Comparison of ENCODE assay signal across 22 cellular contexts in the genomic region with DNA sequence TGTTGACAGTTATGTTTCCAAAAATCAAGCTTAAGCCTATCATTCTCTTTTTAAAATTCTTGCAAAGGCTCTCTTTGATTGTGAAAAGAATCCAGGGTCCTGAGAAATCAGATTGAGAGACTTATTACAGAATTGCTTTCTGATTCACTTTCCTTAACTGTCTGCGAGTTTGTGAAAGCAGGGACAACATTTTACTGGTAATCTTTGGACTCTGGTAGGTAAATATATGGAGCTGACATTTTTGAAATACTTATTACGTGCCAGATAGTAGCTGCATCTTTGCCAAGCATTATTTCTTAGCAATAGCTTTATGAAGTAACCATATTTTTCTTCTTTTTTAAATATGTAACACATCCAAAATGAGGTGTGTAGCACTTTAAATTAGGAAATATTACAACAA.
DNase-seq lines count a peak whose midpoint lies in the region; ATAC-seq, FAIRE-seq and TF ChIP-seq lines count a peak whose summit lies in the region.
"Had no signal": no experiment of that assay in that cellular context is flagged by ENCODE, and none has a peak within 500 bp of the region (broad histone marks: within the 10 kb centered on the region; RNA-seq: fewer than 3 reads in every experiment).

No MANE protein-coding gene starts in this region.

- H3K36me3 Mint-ChIP-seq in natural killer cell treated with Interleukin-12 subunit alpha and Interleukin-12 subunit beta and Interleukin-15 and Interleukin-18, amount 100 ng/mL, for 72 hours = no peaks in the 10 kb centered on the region
- H3K36me3 Mint-ChIP-seq: CD8-positive, alpha-beta T cell had no signal

- no peak for FAIRE-seq in HepG2 (lab: Jason Lieb, UNC)
- FAIRE-seq: A549, GM12891, GM19239 had no signal

- H3K4me1 Mint-ChIP-seq in natural killer cell treated with Interleukin-12 subunit alpha and Interleukin-12 subunit beta and Interleukin-15 and Interleukin-18, amount 100 ng/mL, for 72 hours (ENCODE audit: low read depth in 2 of 2) = peaks cover 0 to 2% of the 10 kb centered on the region in 2 donors

- no peak overlapping the region for H3K27ac Mint-ChIP-seq in natural killer cell treated with Interleukin-12 subunit alpha and Interleukin-12 subunit beta and Interleukin-15 and Interleukin-18, amount 100 ng/mL, for 72 hours
- H3K27ac Mint-ChIP-seq: B cell; CD4-positive, alpha-beta T cell; CD8-positive, alpha-beta T cell had no signal

- TF ChIP-seq CTCF in liver (IDR thresholded peaks at IDR 0.05; ENCODE audit: low read depth, low read length, missing input control) (no peak), HepG2 (CRISPR knock-in tag; IDR thresholded peaks at IDR 0.05) (no peak), brain microvascular endothelial cell (IDR thresholded peaks at IDR 0.05; ENCODE audit: low read depth, low read length, missing control alignments) (no peak)

- no TSS peak for BruUV-seq in HepG2 (replicated peaks; lab: Mats Ljungman, UMichigan)

- H4K20me1 ChIP-seq in HepG2 (ENCODE audit: insufficient read depth, low read length) = no peaks in the 10 kb centered on the region
- H4K20me1 ChIP-seq: BLaER1 treated with 17β-estradiol and CSF1 and Interleukin-3, amounts not matched to agents 10 nM and 100 nM had no signal

- in situ Hi-C loops in HepG2 (cut with HindIII; ENCODE audit: extremely low pct_ligation_motif_present, low pct_unique_long_range_greater_than_20kb) (no loop called here), brain microvascular endothelial cell (cut with HindIII; ENCODE audit: low pct_ligation_motif_present, low sequenced_read_pairs) (no loop called here)

- H2AFZ ChIP-seq in HepG2 (ENCODE audit: low read length) = no peak overlapping the region

- TF ChIP-seq POLR2A in HepG2 (IDR thresholded peaks at IDR 0.05; ENCODE audit: insufficient read depth in 1 of 2, low read depth in 2 of 2, low read length in 2 of 2) = no peak

- H3K4me3 Mint-ChIP-seq in natural killer cell treated with Interleukin-12 subunit alpha and Interleukin-12 subunit beta and Interleukin-15 and Interleukin-18, amount 100 ng/mL, for 72 hours = no peak overlapping the region
- H3K4me3 Mint-ChIP-seq: B cell; CD4-positive, alpha-beta T cell; CD8-positive, alpha-beta T cell had no signal

- H3K4me3 ChIP-seq in liver (ENCODE audit: low read depth in 1 of 3, low read length in 3 of 3) (no peak overlapping the region), HepG2 (replicated peaks in 1 of 3; ENCODE audit: insufficient read depth in 1 of 3, low read depth in 2 of 3, low read length in 3 of 3) (no peak overlapping the region), brain microvascular endothelial cell (ENCODE audit: low read depth, low read length) (no peak overlapping the region)
- H3K4me3 ChIP-seq: A549; BLaER1 treated with 17β-estradiol and CSF1 and Interleukin-3, amounts not matched to agents 10 nM and 100 nM had no signal

- TF ChIP-seq RAD21 in liver (IDR thresholded peaks at IDR 0.05) = no peak
- no peak for TF ChIP-seq RAD21 in HepG2 (CRISPR knock-in tag; IDR thresholded peaks at IDR 0.05)

- H3K27me3 Mint-ChIP-seq in natural killer cell treated with Interleukin-12 subunit alpha and Interleukin-12 subunit beta and Interleukin-15 and Interleukin-18, amount 100 ng/mL, for 72 hours = no peaks in the 10 kb centered on the region
- H3K27me3 Mint-ChIP-seq: B cell; CD4-positive, alpha-beta T cell had no signal

- no peak overlapping the region for H3K4me2 ChIP-seq in HepG2 (ENCODE audit: low read depth, low read length)
- H3K4me2 ChIP-seq: A549; BLaER1 treated with 17β-estradiol and CSF1 and Interleukin-3, amounts not matched to agents 10 nM and 100 nM had no signal

- no peak for ATAC-seq in HepG2
- ATAC-seq in left lobe of liver = peak; percentile 68
- ATAC-seq in natural killer cell treated with Interleukin-12 subunit alpha and Interleukin-12 subunit beta and Interleukin-15 and Interleukin-18, amount 100 ng/mL, for 72 hours = no peak
- ATAC-seq: A549; CD8-positive, alpha-beta T cell had no signal

- H3K9me3 ChIP-seq in liver (ENCODE audit: control insufficient read depth in 4 of 4, low read length in 3 of 4) = no peaks in the 10 kb centered on the region
- peaks cover 71% of the 10 kb centered on the region for H3K9me3 ChIP-seq in HepG2 (ENCODE audit: low read length)

- CTCF ChIA-PET in HepG2 (lab: Yijun Ruan, JAX; ENCODE audit: low intra/inter-chr PET ratio, low total read pairs) = no interaction called here

- H3K36me3 ChIP-seq in liver (ENCODE audit: control insufficient read depth in 4 of 4, insufficient read depth in 3 of 4, low read depth in 1 of 4, low read length in 3 of 4) (no peaks in the 10 kb centered on the region), HepG2 (replicated peaks in 1 of 2; ENCODE audit: control insufficient read depth in 1 of 2, insufficient read depth in 2 of 2, low read length in 2 of 2) (no peaks in the 10 kb centered on the region), brain microvascular endothelial cell (replicated peaks) (no peaks in the 10 kb centered on the region)

- TF ChIP-seq EP300 in HepG2 (IDR thresholded peaks at IDR 0.05; ENCODE audit: low read depth in 2 of 2, low read length in 2 of 2) (no peak), HepG2 (CRISPR knock-in tag; IDR thresholded peaks at IDR 0.05; ENCODE audit: borderline replicate concordance) (no peak)

- intact Hi-C loops in HepG2 (cut with micrococcal nuclease; ENCODE audit: unreplicated experiment) = loop anchor here (5.0 kb wide), 1 partner anchor 1362 kb away; no protein-coding TSS in a partner anchor

- H3K9ac ChIP-seq in liver (ENCODE audit: low read depth in 1 of 2, low read length in 2 of 2) (no peak overlapping the region), HepG2 (ENCODE audit: insufficient read depth, low read depth, low read length) (no peak overlapping the region)
- H3K9ac ChIP-seq: BLaER1 treated with 17β-estradiol and CSF1 and Interleukin-3, amounts not matched to agents 10 nM and 100 nM had no signal

- H3K27me3 ChIP-seq in liver (ENCODE audit: control insufficient read depth in 4 of 4, insufficient read depth in 4 of 4, low read length in 3 of 4) = peaks cover 0 to 2% (median 0%) of the 10 kb centered on the region in 4 donors
- H3K27me3 ChIP-seq in HepG2 (ENCODE audit: control insufficient read depth in 1 of 2, insufficient read depth in 2 of 2, low read length in 2 of 2) = no peaks in the 10 kb centered on the region
- H3K27me3 ChIP-seq in brain microvascular endothelial cell (replicated peaks) = no peaks in the 10 kb centered on the region
- H3K27me3 ChIP-seq: BLaER1 treated with 17β-estradiol and CSF1 and Interleukin-3, amounts not matched to agents 10 nM and 100 nM had no signal

- H3K79me2 ChIP-seq in HepG2 (ENCODE audit: insufficient read depth, low read length) = no peaks in the 10 kb centered on the region

- H3K9me3 Mint-ChIP-seq in natural killer cell treated with Interleukin-12 subunit alpha and Interleukin-12 subunit beta and Interleukin-15 and Interleukin-18, amount 100 ng/mL, for 72 hours = peaks cover 14% of the 10 kb centered on the region

- POLR2A ChIA-PET in HepG2 (lab: Yijun Ruan, JAX) = no interaction called here

- peaks cover 0 to 4% (median 0%) of the 10 kb centered on the region in 4 donors for H3K4me1 ChIP-seq in liver (ENCODE audit: control insufficient read depth in 4 of 4, insufficient read depth in 4 of 4, low read length in 3 of 4)
- H3K4me1 ChIP-seq in HepG2 (ENCODE audit: insufficient read depth, low read length) = no peaks in the 10 kb centered on the region
- H3K4me1 ChIP-seq: A549 had no signal

- no peak for DNase-seq in HepG2 (ENCODE audit: low spot score)
- DNase-seq in left lobe of liver (ENCODE audit: low spot score) = no peak
- DNase-seq in natural killer cell treated with Interleukin-12 subunit alpha and Interleukin-12 subunit beta and Interleukin-15 and Interleukin-18, amount 100 ng/mL, for 72 hours (ENCODE audit: low spot score) = no peak
- no peak for DNase-seq in brain microvascular endothelial cell
- DNase-seq: AML-193; CD4-positive, alpha-beta T cell; CD8-positive, alpha-beta T cell; DMS 273 treated with DMSO at 0.1 percent for 48 hours; DMS153; DMS53; DMS79; DND-41; EL; GDM1 had no signal

- 23% methylated on average over 2 of the region's 2 CpGs for WGBS in liver
- 2% methylated on average over 2 of the region's 2 CpGs for WGBS in HepG2 (ENCODE audit: low lambda C conversion rate)

- H3K27ac ChIP-seq in liver (ENCODE audit: low read depth in 1 of 2, low read length in 2 of 2) (no peak overlapping the region), HepG2 (ENCODE audit: extremely low read length, insufficient read depth, low read length) (no peak overlapping the region), brain microvascular endothelial cell (no peak overlapping the region)
- H3K27ac ChIP-seq: 22Rv1; A549; BLaER1 treated with 17β-estradiol and CSF1 and Interleukin-3, amounts not matched to agents 10 nM and 100 nM; C4-2B had no signal

TF ChIP-seq in liver, 16 proteins besides CTCF, POLR2A, EP300 and RAD21:
- TF ChIP-seq HNF4G (IDR thresholded peaks at IDR 0.05) = no peak
- TF ChIP-seq HNF4A (conservative IDR thresholded peaks at IDR 0.05) = peak; percentile 26 to 53

TF ChIP-seq in HepG2, 621 proteins besides CTCF, POLR2A, EP300 and RAD21:
- TF ChIP-seq, protein P1, sequence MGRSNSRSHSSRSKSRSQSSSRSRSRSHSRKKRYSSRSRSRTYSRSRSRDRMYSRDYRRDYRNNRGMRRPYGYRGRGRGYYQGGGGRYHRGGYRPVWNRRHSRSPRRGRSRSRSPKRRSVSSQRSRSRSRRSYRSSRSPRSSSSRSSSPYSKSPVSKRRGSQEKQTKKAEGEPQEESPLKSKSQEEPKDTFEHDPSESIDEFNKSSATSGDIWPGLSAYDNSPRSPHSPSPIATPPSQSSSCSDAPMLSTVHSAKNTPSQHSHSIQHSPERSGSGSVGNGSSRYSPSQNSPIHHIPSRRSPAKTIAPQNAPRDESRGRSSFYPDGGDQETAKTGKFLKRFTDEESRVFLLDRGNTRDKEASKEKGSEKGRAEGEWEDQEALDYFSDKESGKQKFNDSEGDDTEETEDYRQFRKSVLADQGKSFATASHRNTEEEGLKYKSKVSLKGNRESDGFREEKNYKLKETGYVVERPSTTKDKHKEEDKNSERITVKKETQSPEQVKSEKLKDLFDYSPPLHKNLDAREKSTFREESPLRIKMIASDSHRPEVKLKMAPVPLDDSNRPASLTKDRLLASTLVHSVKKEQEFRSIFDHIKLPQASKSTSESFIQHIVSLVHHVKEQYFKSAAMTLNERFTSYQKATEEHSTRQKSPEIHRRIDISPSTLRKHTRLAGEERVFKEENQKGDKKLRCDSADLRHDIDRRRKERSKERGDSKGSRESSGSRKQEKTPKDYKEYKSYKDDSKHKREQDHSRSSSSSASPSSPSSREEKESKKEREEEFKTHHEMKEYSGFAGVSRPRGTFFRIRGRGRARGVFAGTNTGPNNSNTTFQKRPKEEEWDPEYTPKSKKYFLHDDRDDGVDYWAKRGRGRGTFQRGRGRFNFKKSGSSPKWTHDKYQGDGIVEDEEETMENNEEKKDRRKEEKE (IDR thresholded peaks at IDR 0.05) = no peak
